ENCODE assay signal across 8 cellular contexts in genomic region chr6:118892248-118893094, GRCh38. TPM values are rescaled to one million over a fixed set of nuclear protein-coding genes. Genes with fewer than 3 reads are reported as not detected.
DNase-seq lines count a peak whose midpoint lies in the region; ATAC-seq, FAIRE-seq and TF ChIP-seq lines count a peak whose summit lies in the region.

No MANE protein-coding gene starts in this region.

- 90 to 91% methylated on average over 5 of the region's 6 CpGs for WGBS in mesodermal cell (ENCODE audit: insufficient coverage in 2 of 2), 2 experiments
- WGBS in aorta, 2 donors, result 8 to 12% methylated on average over 6 of the region's 6 CpGs

- H3K9ac ChIP-seq in BLaER1 treated with 17β-estradiol and CSF1 and Interleukin-3, amounts not matched to agents 10 nM and 100 nM, result peak overlapping the region; percentile 86 to 100 (median 99)
- H3K9ac ChIP-seq in Loucy (ENCODE audit: low read depth, low read length, poor library complexity, severe bottlenecking), result peak overlapping the region; percentile 85

- H3K4me1 ChIP-seq in BLaER1 treated with 17β-estradiol and CSF1 and Interleukin-3, amounts not matched to agents 10 nM and 100 nM, result peaks cover 31 to 49% (median 39%) of the 10 kb centered on the region in 10 experiments
- H3K4me1 ChIP-seq in Loucy (ENCODE audit: insufficient read depth, low read length, poor library complexity, severe bottlenecking) (peaks cover 52% of the 10 kb centered on the region), mesodermal cell (ENCODE audit: control insufficient read depth, insufficient read depth, low read length, poor library complexity, severe bottlenecking) (peaks cover 12% of the 10 kb centered on the region), aorta (ENCODE audit: control insufficient read depth in 1 of 2, insufficient read depth in 2 of 2, low read length in 2 of 2) (peaks cover 0 to 6% of the 10 kb centered on the region in 2 donors)

- H3K9me2 ChIP-seq in Loucy (replicated peaks; ENCODE audit: low read depth, low read length), result no peaks in the 10 kb centered on the region

- TF ChIP-seq CTCF in Loucy (conservative IDR thresholded peaks at IDR 0.05; ENCODE audit: low read length), result no peak
- no peak for TF ChIP-seq CTCF in bronchial epithelial cell (IDR thresholded peaks at IDR 0.05; ENCODE audit: insufficient read depth, low read length, severe bottlenecking)
- TF ChIP-seq CTCF in GM10266 (IDR thresholded peaks at IDR 0.05; ENCODE audit: control insufficient read depth, insufficient read depth, low read depth, missing control alignments), result no peak

- no peaks in the 10 kb centered on the region for H3K9me3 ChIP-seq in BLaER1 treated with 17β-estradiol and CSF1 and Interleukin-3, amounts not matched to agents 10 nM and 100 nM (replicated peaks in 1 of 11)
- H3K9me3 ChIP-seq in Loucy (ENCODE audit: insufficient read depth, low read depth, low read length) (no peaks in the 10 kb centered on the region), mesodermal cell (ENCODE audit: control insufficient read depth, low read length) (no peaks in the 10 kb centered on the region), aorta (ENCODE audit: control insufficient read depth, low read length) (no peaks in the 10 kb centered on the region)

- peak; percentile 26 for DNase-seq in bronchial epithelial cell (ENCODE audit: low read depth)
- no peak for DNase-seq in aorta
- DNase-seq in GM10266 (ENCODE audit: extremely low spot score), result no peak
- DNase-seq in UCSD-AML1 (lab: John Stamatoyannopoulos, UW; ENCODE audit: unreplicated experiment), result no peak
- no peak for DNase-seq in activated CD4-positive, alpha-beta T cell treated with anti-CD3 and anti-CD28 coated beads, Interleukin-2, amount 50 U/mL, for 1 hour

- H3K4me2 ChIP-seq in BLaER1 treated with 17β-estradiol and CSF1 and Interleukin-3, amounts not matched to agents 10 nM and 100 nM, result peak overlapping the region; percentile 78 to 95 (median 87)
- peak overlapping the region; percentile 88 for H3K4me2 ChIP-seq in Loucy (ENCODE audit: low read depth, low read length, poor library complexity, severe bottlenecking)

- H3K79me2 ChIP-seq in Loucy (ENCODE audit: insufficient read depth, low read length), result peaks cover 85% of the 10 kb centered on the region

- no peak for FAIRE-seq in bronchial epithelial cell (lab: Jason Lieb, UNC)

- H4K20me1 ChIP-seq in BLaER1 treated with 17β-estradiol and CSF1 and Interleukin-3, amounts not matched to agents 10 nM and 100 nM, result peaks cover 0 to 48% (median 3%) of the 10 kb centered on the region in 11 experiments; a peak in 9 of 22 replicates
- peaks cover 22% of the 10 kb centered on the region for H4K20me1 ChIP-seq in Loucy (ENCODE audit: insufficient read depth, low read length, poor library complexity, severe bottlenecking)

- no peak for ATAC-seq in aorta (ENCODE audit: low FRiP score)

- peak overlapping the region; percentile 79 to 97 (median 86) for H3K4me3 ChIP-seq in BLaER1 treated with 17β-estradiol and CSF1 and Interleukin-3, amounts not matched to agents 10 nM and 100 nM
- H3K4me3 ChIP-seq in Loucy (ENCODE audit: low read length, poor library complexity, severe bottlenecking) (peak overlapping the region; percentile 99), bronchial epithelial cell (ENCODE audit: low read depth, low read length) (peak overlapping the region; percentile 88), mesodermal cell (ENCODE audit: extremely low read depth, insufficient read depth, low read length, poor library complexity, severe bottlenecking) (peak overlapping the region; percentile 92), aorta (ENCODE audit: low read length in 2 of 2) (peak overlapping the region; percentile 63 to 92)

- H2AFZ ChIP-seq in Loucy (ENCODE audit: low read length), result no peak overlapping the region

- intact Hi-C loops in aorta (cut with DNase I), result no loop called here

- peak overlapping the region; percentile 81 to 100 (median 98) for H3K27ac ChIP-seq in BLaER1 treated with 17β-estradiol and CSF1 and Interleukin-3, amounts not matched to agents 10 nM and 100 nM
- H3K27ac ChIP-seq in mesodermal cell (ENCODE audit: low read depth, low read length, severe bottlenecking) (peak overlapping the region; percentile 89), aorta (ENCODE audit: low read depth in 1 of 2, low read length in 2 of 2) (peak overlapping the region in 1 of 2 donors; percentile 93)

- H3K27me3 ChIP-seq in BLaER1 treated with 17β-estradiol and CSF1 and Interleukin-3, amounts not matched to agents 10 nM and 100 nM, result no peaks in the 10 kb centered on the region
- peaks cover 6% of the 10 kb centered on the region for H3K27me3 ChIP-seq in Loucy (ENCODE audit: insufficient read depth, low read length, poor library complexity, severe bottlenecking)
- H3K27me3 ChIP-seq in bronchial epithelial cell (ENCODE audit: control insufficient read depth, insufficient read depth, low read length), result no peaks in the 10 kb centered on the region
- no peaks in the 10 kb centered on the region for H3K27me3 ChIP-seq in aorta (ENCODE audit: control insufficient read depth in 1 of 2, insufficient read depth in 2 of 2, low read length in 1 of 2)

- peaks cover 0 to 33% (median 8%) of the 10 kb centered on the region in 11 experiments; a peak in 10 of 22 replicates for H3K36me3 ChIP-seq in BLaER1 treated with 17β-estradiol and CSF1 and Interleukin-3, amounts not matched to agents 10 nM and 100 nM
- no peaks in the 10 kb centered on the region for H3K36me3 ChIP-seq in Loucy (ENCODE audit: insufficient read depth, low read length)
- no peaks in the 10 kb centered on the region for H3K36me3 ChIP-seq in bronchial epithelial cell (ENCODE audit: control insufficient read depth, insufficient read depth, low read length)
- H3K36me3 ChIP-seq in mesodermal cell (ENCODE audit: control insufficient read depth, insufficient read depth, low read length), result peaks cover 8% of the 10 kb centered on the region
- H3K36me3 ChIP-seq in aorta (ENCODE audit: control insufficient read depth in 1 of 2, insufficient read depth in 2 of 2, low read length in 1 of 2), result no peaks in the 10 kb centered on the region

- H3F3A ChIP-seq in Loucy (ENCODE audit: low read depth), result peaks cover 10% of the 10 kb centered on the region; the same call in 1 of the 2 replicates

RNA-seq across cellular contexts. Expression of gene ASF1A, which starts 1.5 kb away (rescaled TPM):
- total RNA-seq in bronchial epithelial cell (13.4 and 17.9 TPM in 2 replicates), aorta (10 to 100 TPM; 11.5 to 12.9 TPM)
- 31.1 TPM for polyA plus RNA-seq in mesodermal cell (2013, experiment 1 of 2)
- polyA plus RNA-seq in mesodermal cell (2013, experiment 2 of 2), result 29.1 TPM
- 10 to 100 TPM; 12.4 to 17.4 TPM for polyA plus RNA-seq in aorta

RNA-seq across cellular contexts. Expression of gene MCM9, which starts 42.5 kb away (rescaled TPM):
- total RNA-seq in bronchial epithelial cell (9.7 and 12.8 TPM in 2 replicates), aorta (10 to 100 TPM; 14.8 to 19.1 TPM)
- polyA plus RNA-seq in mesodermal cell (2013, experiment 1 of 2), result 6.8 TPM
- polyA plus RNA-seq in mesodermal cell (2013, experiment 2 of 2), result 7.5 TPM
- polyA plus RNA-seq in aorta, result 1 to 10 TPM; 2.8 to 6.7 TPM
